16 cellular contexts compared by ENCODE assay signal in genomic region chr22:41768420-41768819, GRCh38. TPM values are rescaled to one million over a fixed set of nuclear protein-coding genes. Genes with fewer than 3 reads are reported as not detected.
DNase-seq lines count a peak whose midpoint lies in the region; ATAC-seq and TF ChIP-seq lines count a peak whose summit lies in the region.
"Had no signal": no experiment of that assay in that cellular context is flagged by ENCODE, and none has a peak within 500 bp of the region (broad histone marks: within the 10 kb centered on the region; RNA-seq: fewer than 3 reads in every experiment).

No MANE protein-coding gene starts in this region.

- H3K36me3 ChIP-seq in MG63 (no peaks in the 10 kb centered on the region), mammary epithelial cell (ENCODE audit: insufficient read depth, low read length) (no peaks in the 10 kb centered on the region), lower lobe of right lung (no peaks in the 10 kb centered on the region)
- no peaks in the 10 kb centered on the region for H3K36me3 ChIP-seq in CD4-positive, alpha-beta memory T cell (ENCODE audit: insufficient read depth, low read length)

- no peaks in the 10 kb centered on the region for H3K79me2 ChIP-seq in mammary epithelial cell (ENCODE audit: insufficient read depth, low read length)

- WGBS in mammary epithelial cell (ENCODE audit: low coverage, missing lambda C conversion rate): 77% methylated on average over 2 of the region's 2 CpGs

- TF ChIP-seq CTCF in mammary epithelial cell (conservative IDR thresholded peaks at IDR 0.05 in 1 of 2, IDR thresholded peaks at IDR 0.05 in 1 of 2; ENCODE audit: extremely low read depth in 1 of 2, insufficient read depth in 1 of 2, low read depth in 1 of 2, low read length in 2 of 2): no peak
- TF ChIP-seq CTCF in lower lobe of right lung (IDR thresholded peaks at IDR 0.05): no peak
- TF ChIP-seq CTCF in CD4-positive, alpha-beta T cell (IDR thresholded peaks at IDR 0.05): no peak

- no peaks in the 10 kb centered on the region for H3K4me1 Mint-ChIP-seq in CD4-positive, alpha-beta T cell (ENCODE audit: low read depth)
- H3K4me1 Mint-ChIP-seq in CD4-positive, alpha-beta memory T cell: no peaks in the 10 kb centered on the region
- H3K4me1 Mint-ChIP-seq in T-cell: no peaks in the 10 kb centered on the region

- BruUV-seq in mammary epithelial cell (replicated peaks; lab: Mats Ljungman, UMichigan): no TSS peak

- no peaks in the 10 kb centered on the region for H4K20me1 ChIP-seq in mammary epithelial cell (ENCODE audit: insufficient read depth, low read length)

- in situ Hi-C loops in mammary epithelial cell (cut with MboI; ENCODE audit: low sequenced_read_pairs in 2 of 2): no loop called here

- CTCF ChIA-PET in mammary epithelial cell (lab: Charles Lee; ENCODE audit: low non-redundant PET) (no interaction called here), T-cell (lab: Charles Lee) (interaction anchor here in 1 of 2 donors (0.7 kb wide), 1 partner anchor 9 kb away, joined by 4 read pairs; no protein-coding TSS in a partner anchor)
- CTCF ChIA-PET in CD4-positive, alpha-beta T cell (lab: Charles Lee): no interaction called here
- CTCF ChIA-PET in CD4-positive, alpha-beta memory T cell (lab: Charles Lee; ENCODE audit: partially characterized antibody): interaction anchor here (1.1 to 1.7 kb wide), 4 partner anchors 13 to 89 kb away, joined by 4 to 6 read pairs (median 4); partner anchors contain the start of gene CCDC134

- H3K4me3 ChIP-seq in MG63 (no peak overlapping the region), mammary epithelial cell (replicated peaks in 1 of 3; ENCODE audit: insufficient read depth in 1 of 3, low read depth in 2 of 3, low read length in 3 of 3) (no peak overlapping the region), lower lobe of right lung (no peak overlapping the region)
- no peak overlapping the region for H3K4me3 ChIP-seq in CD4-positive, alpha-beta memory T cell (ENCODE audit: low read length in 2 of 2)

- H3K27ac ChIP-seq in mammary epithelial cell (ENCODE audit: insufficient read depth, low read depth, low read length): peak overlapping the region; percentile 18
- H3K27ac ChIP-seq in lower lobe of right lung: no peak overlapping the region
- H3K27ac ChIP-seq in CD4-positive, alpha-beta T cell (ENCODE audit: low read depth, low read length): no peak overlapping the region
- H3K27ac ChIP-seq in CD4-positive, alpha-beta memory T cell (ENCODE audit: low read depth, low read length): no peak overlapping the region

- ATAC-seq in lower lobe of right lung (peak; percentile 39 to 49), T-cell (replicated peaks in 1 of 4) (no peak)
- no peak for ATAC-seq in CD4-positive, alpha-beta T cell (ENCODE audit: poor library complexity)

- no peaks in the 10 kb centered on the region for H3K27me3 Mint-ChIP-seq in CD4-positive, alpha-beta T cell
- H3K27me3 Mint-ChIP-seq in CD4-positive, alpha-beta memory T cell: no peaks in the 10 kb centered on the region
- H3K27me3 Mint-ChIP-seq in T-cell: peaks cover 0 to 2% of the 10 kb centered on the region in 2 donors

- dilution Hi-C loops in mammary epithelial cell (cut with HindIII; ENCODE audit: low sequenced_read_pairs): no loop called here

- H3K36me3 Mint-ChIP-seq in CD4-positive, alpha-beta T cell (ENCODE audit: low read depth): no peaks in the 10 kb centered on the region
- H3K36me3 Mint-ChIP-seq in CD4-positive, alpha-beta memory T cell: no peaks in the 10 kb centered on the region
- no peaks in the 10 kb centered on the region for H3K36me3 Mint-ChIP-seq in T-cell

- peak overlapping the region; percentile 66 for H2AFZ ChIP-seq in mammary epithelial cell (ENCODE audit: low read depth, low read length)

- DNase-seq in EL (peak; percentile 63), MG63 (peak; percentile 23), mammary epithelial cell (peak; percentile 58), lower lobe of right lung (no peak), NCI-H2171 (lab: John Stamatoyannopoulos, UW) (no peak), T-cell (no peak)
- no peak for DNase-seq in CD4-positive, alpha-beta T cell
- no peak for DNase-seq in CD4-positive, alpha-beta memory T cell
- DNase-seq: activated CD4-positive, alpha-beta T cell treated with anti-CD3 and anti-CD28 coated beads, Interleukin-2, amount 50 U/mL, for 1 hour; DMS 273 treated with DMSO at 0.1 percent for 48 hours; islet precursor cell; NCI-H2171 treated with DMSO at 0.1 percent for 48 hours; occipital lobe; SHP77 treated with DMSO at 0.1 percent for 48 hours; stimulated activated CD4-positive, alpha-beta T cell treated with anti-CD3 and anti-CD28 coated beads, Interleukin-2, amount 100 ng/mL, for 48 hours; substantia nigra had no signal

- no peaks in the 10 kb centered on the region for H3K9me3 Mint-ChIP-seq in CD4-positive, alpha-beta T cell
- H3K9me3 Mint-ChIP-seq in CD4-positive, alpha-beta memory T cell: no peaks in the 10 kb centered on the region
- no peaks in the 10 kb centered on the region for H3K9me3 Mint-ChIP-seq in T-cell

- POLR2A ChIA-PET in CD4-positive, alpha-beta T cell (lab: Charles Lee): interaction anchor here (1.8 kb wide), 1 partner anchor 32 kb away, joined by 8 read pairs; the partner anchor contains the start of gene CCDC134
- POLR2A ChIA-PET in CD4-positive, alpha-beta memory T cell (lab: Charles Lee; ENCODE audit: partially characterized antibody): interaction anchor here (0.7 to 3.2 kb wide), 3 partner anchors 9 to 80 kb away, joined by 3 to 14 read pairs (median 3); partner anchors contain the start of gene SNU13
- POLR2A ChIA-PET in T-cell (lab: Charles Lee): interaction anchor here in 1 of 2 donors (0.7 kb wide), 1 partner anchor 187 kb away, joined by 3 read pairs; no protein-coding TSS in a partner anchor

- no peak overlapping the region for H3K4me3 Mint-ChIP-seq in CD4-positive, alpha-beta T cell
- H3K4me3 Mint-ChIP-seq in CD4-positive, alpha-beta memory T cell: no peak overlapping the region
- H3K4me3 Mint-ChIP-seq in T-cell: no peak overlapping the region

- H3K27me3 ChIP-seq in MG63 (no peaks in the 10 kb centered on the region), mammary epithelial cell (ENCODE audit: insufficient read depth, low read length) (no peaks in the 10 kb centered on the region), lower lobe of right lung (ENCODE audit: low read depth) (no peaks in the 10 kb centered on the region)
- H3K27me3 ChIP-seq in CD4-positive, alpha-beta T cell (ENCODE audit: control insufficient read depth, insufficient read depth, low read length): no peaks in the 10 kb centered on the region
- H3K27me3 ChIP-seq in CD4-positive, alpha-beta memory T cell (ENCODE audit: insufficient read depth, low read length): no peaks in the 10 kb centered on the region

- H3K4me2 ChIP-seq in mammary epithelial cell (ENCODE audit: insufficient read depth, low read depth, low read length): no peak overlapping the region

- H3K4me1 ChIP-seq in mammary epithelial cell (ENCODE audit: insufficient read depth, low read length) (peaks cover 27% of the 10 kb centered on the region), lower lobe of right lung (no peaks in the 10 kb centered on the region)
- H3K4me1 ChIP-seq in CD4-positive, alpha-beta memory T cell (ENCODE audit: insufficient read depth, low read length): no peaks in the 10 kb centered on the region

- no peak overlapping the region for H3K27ac Mint-ChIP-seq in CD4-positive, alpha-beta T cell
- H3K27ac Mint-ChIP-seq in CD4-positive, alpha-beta memory T cell: no peak overlapping the region
- H3K27ac Mint-ChIP-seq in T-cell: no peak overlapping the region

- no peak overlapping the region for H3K9ac ChIP-seq in mammary epithelial cell (ENCODE audit: insufficient read depth, low read length)

- H3K9me3 ChIP-seq in MG63 (no peaks in the 10 kb centered on the region), mammary epithelial cell (replicated peaks; ENCODE audit: insufficient read depth, low read length) (no peaks in the 10 kb centered on the region), lower lobe of right lung (no peaks in the 10 kb centered on the region)
- H3K9me3 ChIP-seq in CD4-positive, alpha-beta T cell (ENCODE audit: control insufficient read depth, low read length): no peaks in the 10 kb centered on the region
- no peaks in the 10 kb centered on the region for H3K9me3 ChIP-seq in CD4-positive, alpha-beta memory T cell (ENCODE audit: control insufficient read depth in 1 of 2, low read length in 2 of 2)

- intact Hi-C loops in mammary epithelial cell (cut with micrococcal nuclease) (no loop called here), lower lobe of right lung (cut with DNase I) (no loop called here)
- intact Hi-C loops in CD4-positive, alpha-beta T cell (cut with DNase I, micrococcal nuclease): no loop called here
- intact Hi-C loops in CD4-positive, alpha-beta memory T cell (cut with micrococcal nuclease): no loop called here

RNA-seq across cellular contexts. Expression of gene CCDC134, which starts 32.1 kb away (rescaled TPM):
- 2.7 and 14.0 TPM in 2 replicates for total RNA-seq in MG63 (2014; rRNA removed; shearing (Covaris generic); ENCODE audit: low replicate concordance)
- total RNA-seq in mammary epithelial cell: 10 to 100 TPM in 1 of 2 donors, 1 to 10 TPM in 1; 9.4 to 10.5 TPM
- polyA plus RNA-seq in mammary epithelial cell: 7.3 TPM
- 3.7 TPM for polyA minus RNA-seq in mammary epithelial cell
- 7.9 TPM for total RNA-seq in lower lobe of right lung
- 10 to 100 TPM; 14.1 to 16.2 TPM for total RNA-seq in CD4-positive, alpha-beta T cell
- 10 to 100 TPM; 23.2 to 27.8 TPM for total RNA-seq in CD4-positive, alpha-beta memory T cell
- 1 to 10 TPM; 1.2 to 2.7 TPM for polyA plus RNA-seq in CD4-positive, alpha-beta memory T cell
- 10 to 100 TPM; 14.4 to 21.7 (median 16.7) TPM for total RNA-seq in T-cell

Comparison
In these comparisons a context has a peak if more than half of its experiments do, and no peak if none do; other contexts are left out.
1. DNase-seq: peak in EL (single experiment), MG63 (single experiment) and mammary epithelial cell (single experiment); none in lower lobe of right lung (single experiment), CD4-positive, alpha-beta T cell (0 of 10), CD4-positive, alpha-beta memory T cell (0 of 5), NCI-H2171 (single experiment) and T-cell (0 of 34).
2. ATAC-seq: peak in lower lobe of right lung (2 of 2); none in CD4-positive, alpha-beta T cell (single experiment) and T-cell (0 of 4).